Comparison of ENCODE assay signal across 8 cellular contexts in the genomic region with DNA sequence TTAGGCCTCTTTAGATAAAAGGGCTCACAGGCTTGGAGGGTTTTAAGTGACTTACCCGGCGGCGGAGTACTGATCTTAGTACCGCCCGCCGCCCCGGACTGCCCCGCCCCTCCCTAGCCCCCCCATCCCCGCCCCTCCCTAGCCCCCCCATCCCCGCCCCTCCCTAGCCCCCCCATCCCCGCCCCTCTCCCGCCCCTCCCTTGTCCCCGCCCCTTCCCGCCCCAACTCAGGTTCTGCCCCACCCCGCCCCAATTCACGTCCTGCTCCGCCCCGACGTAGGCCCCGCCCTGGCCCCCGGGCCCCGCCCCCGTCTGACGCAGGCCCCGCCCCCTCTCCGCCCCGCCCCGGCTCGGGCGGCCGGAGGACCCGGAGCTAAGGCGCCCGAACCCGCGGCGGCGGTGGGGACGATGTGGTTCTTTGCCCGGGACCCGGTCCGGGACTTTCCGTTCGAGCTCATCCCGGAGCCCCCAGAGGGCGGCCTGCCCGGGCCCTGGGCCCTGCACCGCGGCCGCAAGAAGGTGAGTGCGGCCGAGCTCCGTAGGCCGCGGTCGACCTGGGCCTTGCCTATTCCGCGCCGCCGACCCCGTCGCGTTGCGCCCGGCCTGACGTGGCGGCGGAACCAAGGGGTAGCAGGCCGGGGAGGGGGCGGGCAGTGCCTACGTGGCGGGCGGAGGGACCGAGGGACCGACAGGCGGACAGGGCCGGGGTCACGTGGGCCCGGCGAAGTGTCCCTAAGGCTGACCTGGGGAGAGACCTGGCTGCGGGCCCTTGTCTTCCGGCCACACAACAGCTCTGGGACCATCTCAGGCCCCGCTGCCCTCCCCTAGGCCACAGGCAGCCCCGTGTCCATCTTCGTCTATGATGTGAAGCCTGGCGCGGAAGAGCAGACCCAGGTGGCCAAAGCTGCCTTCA. TPM values are rescaled to one million over a fixed set of nuclear protein-coding genes. Genes with fewer than 3 reads are reported as not detected.
DNase-seq lines count a peak whose midpoint lies in the region; ATAC-seq and TF ChIP-seq lines count a peak whose summit lies in the region.

A gene (plus strand): TSS at position 337 of the 912 bp plus-strand sequence. CDS start 71 bp downstream, at position 408.

- H3K9me2 ChIP-seq in hepatocyte (replicated peaks; ENCODE audit: insufficient read depth): no peaks in the 10 kb centered on the region

- peaks cover 37% of the 10 kb centered on the region for H3K79me2 ChIP-seq in hepatocyte

- H2AFZ ChIP-seq in hepatocyte: peak within 1 kb of the TSS; percentile 67

- no peaks in the 10 kb centered on the region for H3K9me3 ChIP-seq in hepatocyte (ENCODE audit: low read depth)

- peak within 1 kb of the TSS; percentile 97 for H3K27ac ChIP-seq in hepatocyte

- peaks cover 21 to 30% of the 10 kb centered on the region in 2 donors for H3K36me3 Mint-ChIP-seq in CD14-positive monocyte

- intact Hi-C loops in CD14-positive monocyte (cut with micrococcal nuclease): no loop called here

- H3K27me3 ChIP-seq in hepatocyte: no peaks in the 10 kb centered on the region

- H3K4me3 ChIP-seq in astrocyte of the cerebellum (ENCODE audit: low read depth, low read length) (peak within 1 kb of the TSS; percentile 90), hepatocyte (peak within 1 kb of the TSS; percentile 88), retinal pigment epithelial cell (ENCODE audit: low read length) (peak within 1 kb of the TSS; percentile 73)

- H4K20me1 ChIP-seq in hepatocyte (ENCODE audit: insufficient read depth, poor library complexity, severe bottlenecking): peaks cover 3% of the 10 kb centered on the region

- 1% methylated on average over 42 of the region's 87 CpGs for WGBS in hepatocyte (ENCODE audit: low lambda C conversion rate, missing lambda C conversion rate)

- H3K9me3 Mint-ChIP-seq in CD14-positive monocyte: no peaks in the 10 kb centered on the region

- peak within 1 kb of the TSS; percentile 97 for H3K4me2 ChIP-seq in hepatocyte

- H3K36me3 ChIP-seq in hepatocyte (replicated peaks; ENCODE audit: insufficient read depth, low read depth): no peaks in the 10 kb centered on the region

- H3K4me1 ChIP-seq in hepatocyte (ENCODE audit: insufficient read depth): peaks cover 34% of the 10 kb centered on the region

- ATAC-seq in GM19452 (IDR thresholded peaks at IDR 0.05; ENCODE audit: unreplicated experiment) (peak; percentile 56), HG03139 (IDR thresholded peaks at IDR 0.05; ENCODE audit: unreplicated experiment) (no peak)

- TF ChIP-seq CTCF in CD14-positive monocyte (IDR thresholded peaks at IDR 0.05) (no peak), astrocyte of the cerebellum (IDR thresholded peaks at IDR 0.05; ENCODE audit: low read depth, low read length, missing control alignments) (no peak), hepatocyte (IDR thresholded peaks at IDR 0.05; ENCODE audit: poor library complexity) (no peak), retinal pigment epithelial cell (conservative IDR thresholded peaks at IDR 0.05; ENCODE audit: low read depth, low read length) (no peak)

- H3K4me3 Mint-ChIP-seq in CD14-positive monocyte: peak within 1 kb of the TSS; percentile 82 to 89

- peak within 1 kb of the TSS; percentile 81 to 90 (median 84) for H3K27ac Mint-ChIP-seq in CD14-positive monocyte

- H3K27me3 Mint-ChIP-seq in CD14-positive monocyte (ENCODE audit: low read depth in 3 of 3): no peaks in the 10 kb centered on the region

- peaks cover 44% of the 10 kb centered on the region for H3K4me1 Mint-ChIP-seq in CD14-positive monocyte

- in situ Hi-C loops in astrocyte of the cerebellum (cut with HindIII; ENCODE audit: low sequenced_read_pairs): no loop called here

- DNase-seq in CD14-positive monocyte (ENCODE audit: low spot score) (peak; percentile 71), Kasumi-1 (lab: John Stamatoyannopoulos, UW) (peak; percentile 62 to 63), T1000 (lab: John Stamatoyannopoulos, UW) (peak; percentile 82), astrocyte of the cerebellum (ENCODE audit: low read depth) (peak; percentile 57), hepatocyte (ENCODE audit: low spot score) (peak; percentile 94), retinal pigment epithelial cell (ENCODE audit: low read depth) (no peak)

RNA-seq across cellular contexts. Expression of the gene that starts here (rescaled TPM):
- polyA plus RNA-seq in CD14-positive monocyte (10 to 100 TPM; 18.6 to 29.7 TPM), hepatocyte (162 and 167 TPM in 2 replicates)
- total RNA-seq in hepatocyte: 80.4 and 83.9 TPM in 2 replicates
